In the genomic region with DNA sequence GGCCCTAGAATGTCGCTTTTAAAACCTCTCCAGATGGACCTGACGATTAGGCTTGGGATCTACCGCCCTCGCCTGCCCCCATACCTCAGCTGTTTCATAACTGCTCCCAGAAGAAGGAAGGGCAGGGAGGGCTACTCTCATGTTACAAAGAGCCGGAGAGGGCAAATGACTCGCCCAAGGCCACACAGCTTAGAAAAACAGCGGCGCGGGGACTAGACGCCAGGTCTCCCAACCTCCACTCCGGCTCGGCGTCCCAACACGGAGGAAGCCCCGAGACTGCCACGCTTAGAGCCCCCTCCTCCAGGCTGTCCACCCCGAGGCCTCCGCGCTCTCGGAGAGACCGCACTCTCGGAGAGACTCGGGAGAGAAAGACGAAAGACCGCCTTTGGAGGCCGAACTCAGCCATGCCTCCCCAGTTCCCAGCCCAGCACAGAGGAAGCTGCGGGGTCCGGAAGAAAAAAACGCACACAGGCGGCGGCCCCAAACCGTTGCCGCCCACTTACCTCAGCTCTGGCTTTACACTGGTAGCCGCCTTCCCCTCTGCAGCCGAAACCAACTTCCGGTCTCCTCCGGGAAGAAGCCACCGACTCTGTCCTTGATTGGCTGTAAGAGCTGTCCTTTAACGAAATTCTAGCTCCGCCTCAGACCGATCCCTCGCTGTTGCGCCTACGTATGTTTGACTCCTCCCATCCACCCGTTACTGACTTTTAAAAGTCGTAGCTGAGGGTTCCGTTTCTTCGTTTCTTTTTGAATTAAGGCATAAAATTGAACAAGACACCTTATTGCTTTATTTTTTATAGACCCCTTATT, we compare ENCODE assay signal across 8 cellular contexts. TPM values are rescaled to one million over a fixed set of nuclear protein-coding genes. Genes with fewer than 3 reads are reported as not detected.
DNase-seq lines count a peak whose midpoint lies in the region; ATAC-seq and TF ChIP-seq lines count a peak whose summit lies in the region.

TSS of gene MED7 (minus strand) at position 549 of the 810 bp plus-strand sequence. CDS start 3,434 bp downstream, outside the sequence.

- intact Hi-C loops in natural killer cell (cut with micrococcal nuclease): loop anchor here (1.0 to 5.0 kb wide), 5 partner anchors 33 to 716 kb away; partner anchors contain the start of genes CLINT1 and HAVCR2

- ATAC-seq in activated T-helper 17 cell treated with anti-CD3 and anti-CD28 coated beads, Interleukin-2, amount 50 U/mL, for 72 hours (replicated peaks): peak; percentile 98
- ATAC-seq in natural killer cell: peak; percentile 95 to 99 (median 96)

- peak within 1 kb of the TSS; percentile 87 for H3K4me3 ChIP-seq in LNCaP clone FGC (ENCODE audit: low read depth, low read length)

- TF ChIP-seq CTCF in LNCaP clone FGC (IDR thresholded peaks at IDR 0.05; ENCODE audit: control insufficient read depth, extremely low read depth, insufficient read depth): no peak
- no peak for TF ChIP-seq CTCF in RWPE1 (conservative IDR thresholded peaks at IDR 0.05; ENCODE audit: low read depth)
- TF ChIP-seq CTCF in natural killer cell (IDR thresholded peaks at IDR 0.05): no peak

- peaks cover 25% of the 10 kb centered on the region for H3K4me1 Mint-ChIP-seq in activated T-helper 17 cell treated with anti-CD3 and anti-CD28 coated beads, Interleukin-2, amount 50 U/mL, for 72 hours
- peaks cover 32 to 52% of the 10 kb centered on the region in 2 donors for H3K4me1 Mint-ChIP-seq in natural killer cell

- peak within 1 kb of the TSS; percentile 100 for H3K27ac Mint-ChIP-seq in activated T-helper 17 cell treated with anti-CD3 and anti-CD28 coated beads, Interleukin-2, amount 50 U/mL, for 72 hours
- H3K27ac Mint-ChIP-seq in natural killer cell: peak within 1 kb of the TSS; percentile 97 to 98

- H3K36me3 Mint-ChIP-seq in activated T-helper 17 cell treated with anti-CD3 and anti-CD28 coated beads, Interleukin-2, amount 50 U/mL, for 72 hours (ENCODE audit: low read depth): peaks cover 58% of the 10 kb centered on the region
- H3K36me3 Mint-ChIP-seq in natural killer cell: peaks cover 9% of the 10 kb centered on the region

- POLR2A ChIA-PET in RWPE1 (lab: Yijun Ruan, JAX; ENCODE audit: low non-redundant PET): interaction anchor here (0.6 kb wide), 1 partner anchor 14 kb away, joined by 21 read pairs; no protein-coding TSS in a partner anchor

- H3K4me3 Mint-ChIP-seq in activated T-helper 17 cell treated with anti-CD3 and anti-CD28 coated beads, Interleukin-2, amount 50 U/mL, for 72 hours: peak within 1 kb of the TSS; percentile 99
- peak within 1 kb of the TSS; percentile 98 for H3K4me3 Mint-ChIP-seq in natural killer cell

- H3K9me3 Mint-ChIP-seq in activated T-helper 17 cell treated with anti-CD3 and anti-CD28 coated beads, Interleukin-2, amount 50 U/mL, for 72 hours: no peaks in the 10 kb centered on the region
- no peaks in the 10 kb centered on the region for H3K9me3 Mint-ChIP-seq in natural killer cell

- H3K27me3 Mint-ChIP-seq in activated T-helper 17 cell treated with anti-CD3 and anti-CD28 coated beads, Interleukin-2, amount 50 U/mL, for 72 hours: no peaks in the 10 kb centered on the region
- no peaks in the 10 kb centered on the region for H3K27me3 Mint-ChIP-seq in natural killer cell (ENCODE audit: low read depth in 2 of 2)

- CTCF ChIA-PET in RWPE1 (lab: Yijun Ruan, JAX): interaction anchor here (0.6 to 1.1 kb wide), 4 partner anchors 20 to 576 kb away, joined by 3 to 4 read pairs (median 3); no protein-coding TSS in a partner anchor

- H3K27ac ChIP-seq in RWPE1: peak within 1 kb of the TSS; percentile 78

- peak; percentile 99 for DNase-seq in Daoy (ENCODE audit: low read depth)
- DNase-seq in GOT3 (lab: John Stamatoyannopoulos, UW): peak; percentile 88
- peak; percentile 98 for DNase-seq in LNCaP clone FGC (ENCODE audit: low read depth)
- DNase-seq in RWPE1 (ENCODE audit: low spot score): peak; percentile 100
- peak; percentile 100 for DNase-seq in fibroblast of peridontal ligament (ENCODE audit: extremely low read depth)
- peak; percentile 82 for DNase-seq in natural killer cell
- DNase-seq in stimulated activated naive CD4-positive, alpha-beta T cell treated with Interleukin-2 at 50 U/mL for 16 hours (lab: John Stamatoyannopoulos, UW): peak; percentile 91

RNA-seq across cellular contexts. Expression of gene MED7, which starts in this region (rescaled TPM):
- 16.1 and 22.9 TPM in 2 replicates for total RNA-seq in Daoy (2014; rRNA removed; shearing (Covaris generic))
- total RNA-seq in activated T-helper 17 cell treated with anti-CD3 and anti-CD28 coated beads, Interleukin-2, amount 50 U/mL, for 72 hours: 10 to 100 TPM in 1 of 2 donors, 1 to 10 TPM in 1; 9.3 to 20.3 TPM
- total RNA-seq in natural killer cell: 10 to 100 TPM in 2 of 3 donors, 1 to 10 TPM in 1; 9.6 to 13.3 (median 12.4) TPM

Comparison
In these comparisons a context has a peak if more than half of its experiments do, and no peak if none do; other contexts are left out.
1. Peak in every context shown above with its lines: DNase-seq, ATAC-seq, H3K4me3 ChIP-seq and H3K27ac ChIP-seq.